ENCODE assay signal across 26 cellular contexts in genomic region chr2:227183657-227184367, GRCh38. TPM values are rescaled to one million over a fixed set of nuclear protein-coding genes. Genes with fewer than 3 reads are reported as not detected.
DNase-seq lines count a peak whose midpoint lies in the region; ATAC-seq and TF ChIP-seq lines count a peak whose summit lies in the region.
"Had no signal": no experiment of that assay in that cellular context is flagged by ENCODE, and none has a peak within 500 bp of the region (broad histone marks: within the 10 kb centered on the region; RNA-seq: fewer than 3 reads in every experiment).

No MANE protein-coding gene starts in this region.

- H3K9me3 ChIP-seq in lung (ENCODE audit: control insufficient read depth in 2 of 2, insufficient read depth in 1 of 2, low read length in 1 of 2): no peaks in the 10 kb centered on the region
- H3K9me3 ChIP-seq in upper lobe of right lung: no peaks in the 10 kb centered on the region
- H3K9me3 ChIP-seq: SK-N-SH had no signal

- H3K4me1 ChIP-seq in lung (ENCODE audit: control insufficient read depth in 2 of 2, insufficient read depth in 2 of 2, low read length in 2 of 2) (peaks cover 2 to 6% of the 10 kb centered on the region in 2 donors), upper lobe of right lung (no peaks in the 10 kb centered on the region)

- H3K4me3 ChIP-seq in lung: no peak overlapping the region
- no peak overlapping the region for H3K4me3 ChIP-seq in upper lobe of right lung

- no peak for TF ChIP-seq CTCF in lung (IDR thresholded peaks at IDR 0.05; ENCODE audit: control extremely low read depth, extremely low read depth)
- TF ChIP-seq CTCF in upper lobe of right lung (IDR thresholded peaks at IDR 0.05): no peak

- H3K27me3 ChIP-seq in lung (ENCODE audit: control insufficient read depth, insufficient read depth) (no peaks in the 10 kb centered on the region), upper lobe of right lung (no peaks in the 10 kb centered on the region)

- no peak overlapping the region for H3K27ac ChIP-seq in lung (ENCODE audit: low read depth in 1 of 2, low read length in 1 of 2)
- no peak overlapping the region for H3K27ac ChIP-seq in upper lobe of right lung
- H3K27ac ChIP-seq: 22Rv1 had no signal

- WGBS in lung, 2 donors: 62 to 78% methylated on average over 2 of the region's 2 CpGs

- ATAC-seq in lung (ENCODE audit: insufficient read depth, low FRiP score): peak; percentile 82
- peak; percentile 85 for ATAC-seq in upper lobe of right lung
- no peak for ATAC-seq in GM21717 (IDR thresholded peaks at IDR 0.05; ENCODE audit: unreplicated experiment)
- ATAC-seq: activated CD4-positive, CD25-positive, alpha-beta regulatory T cell treated with anti-CD3 and anti-CD28 coated beads, Interleukin-2, amount 50 U/mL, for 24 hours; left colon; natural killer cell; stimulated activated naive CD8-positive, alpha-beta T cell treated with anti-CD3 and anti-CD28 coated beads, Interleukin-15, amount 100 ng/mL, for 72 hours had no signal

- intact Hi-C loops in upper lobe of right lung (cut with DNase I): no loop called here

- H3K36me3 ChIP-seq in lung (ENCODE audit: control insufficient read depth in 2 of 2, insufficient read depth in 2 of 2, low read length in 2 of 2) (no peaks in the 10 kb centered on the region), upper lobe of right lung (no peaks in the 10 kb centered on the region)

- peak; percentile 20 for DNase-seq in DMS53 (lab: John Stamatoyannopoulos, UW)
- DNase-seq in DMS53 treated with DMSO at 0.1 percent for 48 hours (lab: John Stamatoyannopoulos, UW; ENCODE audit: unreplicated experiment): no peak
- DNase-seq in glomerular visceral epithelial cell (ENCODE audit: extremely low spot score): peak; percentile 75
- peak; percentile 85 for DNase-seq in lung (ENCODE audit: low spot score)
- DNase-seq in upper lobe of right lung: no peak
- DNase-seq in activated CD4-positive, alpha-beta T cell treated with anti-CD3 and anti-CD28 coated beads, Interleukin-2, amount 50 U/mL, for 48 hours: no peak
- no peak for DNase-seq in activated CD4-positive, alpha-beta T cell treated with anti-CD3 and anti-CD28 coated beads, Interleukin-2, amount 50 U/mL, for 1 hour
- DNase-seq: activated CD8-positive, alpha-beta memory T cell treated with anti-CD3 and anti-CD28 coated beads for 24 hours; activated effector memory CD4-positive, alpha-beta T cell treated with anti-CD3 and anti-CD28 coated beads, Interleukin-2, amount 50 U/mL, for 16 hours; activated T-cell treated with anti-CD3 and anti-CD28 coated beads, Interleukin-2, amount 50 U/mL, for 1 hour; CD4-positive, CD25-positive, alpha-beta regulatory T cell; DMS 273 treated with DMSO at 0.1 percent for 48 hours; H9; KG1; left colon; natural killer cell; NCI-H1436; NCI-H2107; NCI-H446 treated with DMSO at 0.1 percent for 48 hours; SK-N-SH; small intestine; stimulated activated naive CD8-positive, alpha-beta T cell treated with anti-CD3 and anti-CD28 coated beads, Interleukin-15, amount 100 ng/mL, for 72 hours had no signal

RNA-seq across cellular contexts. Expression of gene COL4A3, which starts 19.4 kb away (rescaled TPM):
- total RNA-seq in lung (10 to 100 TPM; 21.1 to 34.2 TPM), upper lobe of right lung (46.4 TPM)
- 10 to 100 TPM in 1 of 2 donors, 1 to 10 TPM in 1; 3.5 to 19.4 TPM for polyA plus RNA-seq in lung
- total RNA-seq: CD4-positive, CD25-positive, alpha-beta regulatory T cell; dermis microvascular lymphatic vessel endothelial cell had no signal
- polyA plus RNA-seq: CD4-positive, CD25-positive, alpha-beta regulatory T cell; SK-N-SH had no signal

RNA-seq across cellular contexts. Expression of gene COL4A4, which starts 19.8 kb away (rescaled TPM):
- total RNA-seq in lung: 10 to 100 TPM; 14.0 to 20.1 TPM
- 1 to 10 TPM; 2.7 to 5.6 TPM for polyA plus RNA-seq in lung
- 36.1 TPM for total RNA-seq in upper lobe of right lung
- total RNA-seq: CD4-positive, CD25-positive, alpha-beta regulatory T cell; dermis microvascular lymphatic vessel endothelial cell had no signal
- polyA plus RNA-seq: SK-N-SH had no signal

Comparison
In these comparisons a context has a peak if more than half of its experiments do, and no peak if none do; other contexts are left out.
1. DNase-seq: peak in DMS53 (single experiment), glomerular visceral epithelial cell (single experiment) and lung (single experiment); none in DMS53 treated with DMSO at 0.1 percent for 48 hours (single experiment), upper lobe of right lung (single experiment), activated CD4-positive, alpha-beta T cell treated with anti-CD3 and anti-CD28 coated beads, Interleukin-2, amount 50 U/mL, for 48 hours (0 of 2) and activated CD4-positive, alpha-beta T cell treated with anti-CD3 and anti-CD28 coated beads, Interleukin-2, amount 50 U/mL, for 1 hour (single experiment).